Comparison of ENCODE assay signal across 1 cellular context in the genomic region with DNA sequence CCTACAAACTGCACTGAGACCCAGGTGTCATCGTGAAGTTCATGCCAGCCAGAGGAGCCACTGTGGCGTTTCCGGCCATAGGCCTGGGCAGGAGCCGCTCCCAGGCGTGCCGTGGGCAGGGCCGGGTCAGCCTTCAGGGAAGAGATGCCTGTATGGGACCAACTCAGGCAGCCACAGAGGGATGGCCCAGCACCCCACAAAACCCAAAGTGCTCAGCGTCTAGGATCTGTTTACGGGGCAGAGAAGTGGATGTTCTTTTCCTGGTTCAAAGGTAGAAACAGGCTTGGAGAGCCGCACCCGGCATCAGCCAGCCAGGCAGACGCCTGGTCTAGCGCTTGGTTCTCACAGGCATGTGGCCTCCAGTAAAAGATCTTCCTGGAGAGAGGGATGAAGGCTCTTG.
TF ChIP-seq lines count a peak whose summit lies in the region.

No MANE protein-coding gene starts in this region.

TF ChIP-seq in H1, 55 proteins besides CTCF, POLR2A, EP300 and RAD21:
- no peak for TF ChIP-seq CBX8 (IDR thresholded peaks at IDR 0.05; ENCODE audit: borderline replicate concordance, low read depth, low read length)
- TF ChIP-seq SIRT6 (IDR thresholded peaks at IDR 0.05; ENCODE audit: low read length) = no peak
- TF ChIP-seq, protein P1, sequence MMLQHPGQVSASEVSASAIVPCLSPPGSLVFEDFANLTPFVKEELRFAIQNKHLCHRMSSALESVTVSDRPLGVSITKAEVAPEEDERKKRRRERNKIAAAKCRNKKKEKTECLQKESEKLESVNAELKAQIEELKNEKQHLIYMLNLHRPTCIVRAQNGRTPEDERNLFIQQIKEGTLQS (IDR thresholded peaks at IDR 0.05; ENCODE audit: insufficient read depth, low read depth, low read length) = no peak
- TF ChIP-seq, protein P2, sequence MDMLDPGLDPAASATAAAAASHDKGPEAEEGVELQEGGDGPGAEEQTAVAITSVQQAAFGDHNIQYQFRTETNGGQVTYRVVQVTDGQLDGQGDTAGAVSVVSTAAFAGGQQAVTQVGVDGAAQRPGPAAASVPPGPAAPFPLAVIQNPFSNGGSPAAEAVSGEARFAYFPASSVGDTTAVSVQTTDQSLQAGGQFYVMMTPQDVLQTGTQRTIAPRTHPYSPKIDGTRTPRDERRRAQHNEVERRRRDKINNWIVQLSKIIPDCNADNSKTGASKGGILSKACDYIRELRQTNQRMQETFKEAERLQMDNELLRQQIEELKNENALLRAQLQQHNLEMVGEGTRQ (IDR thresholded peaks at IDR 0.05; ENCODE audit: low read length) = no peak
- TF ChIP-seq FOSL1 (IDR thresholded peaks at IDR 0.05; ENCODE audit: insufficient read depth, low read depth, low read length) = no peak
- TF ChIP-seq POLR2AphosphoS5 (IDR thresholded peaks at IDR 0.05; ENCODE audit: low read depth, low read length) = no peak
- no peak for TF ChIP-seq HDAC2 (IDR thresholded peaks at IDR 0.05; ENCODE audit: borderline replicate concordance in 1 of 2, low read depth in 2 of 2, low read length in 2 of 2)
- no peak for TF ChIP-seq SUZ12 (IDR thresholded peaks at IDR 0.05; ENCODE audit: low read length)
- no peak for TF ChIP-seq SP4 (IDR thresholded peaks at IDR 0.05; ENCODE audit: low read length)
